ENCODE assay signal across 27 cellular contexts in genomic region chr3:2823437-2824211, GRCh38.
DNase-seq lines count a peak whose midpoint lies in the region; ATAC-seq, FAIRE-seq and TF ChIP-seq lines count a peak whose summit lies in the region.
"Had no signal": no experiment of that assay in that cellular context is flagged by ENCODE, and none has a peak within 500 bp of the region (broad histone marks: within the 10 kb centered on the region; RNA-seq: fewer than 3 reads in every experiment).

No MANE protein-coding gene starts in this region.

- H3K4me2 ChIP-seq in astrocyte (ENCODE audit: low read length) = peak overlapping the region; percentile 27
- H3K4me2 ChIP-seq in neural cell (ENCODE audit: low read length) = peak overlapping the region; percentile 31
- no peak overlapping the region for H3K4me2 ChIP-seq in osteoblast (ENCODE audit: insufficient read depth, low read length)
- H3K4me2 ChIP-seq: BLaER1 had no signal

- H3K27ac Mint-ChIP-seq in astrocyte (ENCODE audit: unreplicated experiment) = no peak overlapping the region
- H3K27ac Mint-ChIP-seq: CD14-positive monocyte; CD4-positive, alpha-beta memory T cell; CD8-positive, alpha-beta memory T cell had no signal

- H3K36me3 ChIP-seq in astrocyte (ENCODE audit: insufficient read depth, low read length) (no peaks in the 10 kb centered on the region), neural cell (ENCODE audit: insufficient read depth, low read length) (no peaks in the 10 kb centered on the region), osteoblast (ENCODE audit: insufficient read depth, low read length) (no peaks in the 10 kb centered on the region)
- H3K36me3 ChIP-seq: BE2C, BLaER1 had no signal

- DNase-seq in Daoy (ENCODE audit: low read depth) (peak; percentile 63), HT1080 (ENCODE audit: low read depth) (peak; percentile 54), astrocyte (ENCODE audit: low read depth) (no peak), osteoblast (ENCODE audit: insufficient read length, low spot score, missing footprints) (no peak), NCI-H510A treated with DMSO at 0.1 percent for 48 hours (lab: John Stamatoyannopoulos, UW) (no peak), anterior cingulate cortex (lab: John Stamatoyannopoulos, UW) (no peak)
- DNase-seq: 8988T; ACHN; BE2C; CD4-positive, alpha-beta memory T cell; CD4-positive, CD25-positive, alpha-beta regulatory T cell; CD8-positive, alpha-beta memory T cell; COR-L47; DMS 273 treated with DMSO at 0.1 percent for 48 hours; DMS153; DMS53; DMS79; DND-41; GF-D8 had no signal

- FAIRE-seq in astrocyte (lab: Jason Lieb, UNC) = no peak
- FAIRE-seq: A204.1, G401.6, GM12891, GM18507 had no signal

- no peaks in the 10 kb centered on the region for H3K9me2 ChIP-seq in neural cell (ENCODE audit: insufficient read depth, low read length)

- no peaks in the 10 kb centered on the region for H3K9me3 ChIP-seq in astrocyte (ENCODE audit: insufficient read depth, low read depth, low read length)
- H3K9me3 ChIP-seq in neural cell (ENCODE audit: low read length) = no peaks in the 10 kb centered on the region
- no peaks in the 10 kb centered on the region for H3K9me3 ChIP-seq in osteoblast (ENCODE audit: low read depth, low read length)
- H3K9me3 ChIP-seq: BE2C, BLaER1 had no signal

- H3K4me1 Mint-ChIP-seq in astrocyte (ENCODE audit: low read depth, unreplicated experiment) = no peaks in the 10 kb centered on the region
- H3K4me1 Mint-ChIP-seq: CD14-positive monocyte; CD4-positive, alpha-beta memory T cell; CD4-positive, CD25-positive, alpha-beta regulatory T cell; CD8-positive, alpha-beta memory T cell had no signal

- H3K9me3 Mint-ChIP-seq in astrocyte (ENCODE audit: unreplicated experiment) = peaks cover 2% of the 10 kb centered on the region
- H3K9me3 Mint-ChIP-seq: CD4-positive, alpha-beta memory T cell; CD8-positive, alpha-beta memory T cell had no signal

- no peaks in the 10 kb centered on the region for H4K20me1 ChIP-seq in astrocyte (ENCODE audit: insufficient read depth, low read length)
- H4K20me1 ChIP-seq in neural cell (ENCODE audit: insufficient read depth) = no peaks in the 10 kb centered on the region
- H4K20me1 ChIP-seq in osteoblast (ENCODE audit: insufficient read depth, low read length) = no peaks in the 10 kb centered on the region
- H4K20me1 ChIP-seq: BLaER1 had no signal

- no peak overlapping the region for H3K27ac ChIP-seq in astrocyte (ENCODE audit: low read depth, low read length)
- H3K27ac ChIP-seq in neural cell (ENCODE audit: low read length) = peak overlapping the region; percentile 46
- no peak overlapping the region for H3K27ac ChIP-seq in osteoblast (ENCODE audit: low read depth, low read length)
- H3K27ac ChIP-seq: BLaER1 had no signal

- no peak for TF ChIP-seq RAD21 in neural cell (conservative IDR thresholded peaks at IDR 0.05)

- H3K4me3 Mint-ChIP-seq in astrocyte (ENCODE audit: unreplicated experiment) = no peak overlapping the region
- H3K4me3 Mint-ChIP-seq: CD14-positive monocyte; CD4-positive, alpha-beta memory T cell; CD4-positive, CD25-positive, alpha-beta regulatory T cell; CD8-positive, alpha-beta memory T cell had no signal

- ATAC-seq in GM18502 (IDR thresholded peaks at IDR 0.05; ENCODE audit: poor library complexity, unreplicated experiment) = no peak

- H3K27me3 ChIP-seq in astrocyte (ENCODE audit: insufficient read depth, low read length) (no peaks in the 10 kb centered on the region), neural cell (ENCODE audit: insufficient read depth, low read depth, low read length) (no peaks in the 10 kb centered on the region), osteoblast (ENCODE audit: insufficient read depth, low read length) (no peaks in the 10 kb centered on the region)
- H3K27me3 ChIP-seq: BE2C, BLaER1 had no signal

- H2AFZ ChIP-seq in astrocyte (ENCODE audit: low read depth, low read length) (no peak overlapping the region), neural cell (ENCODE audit: low read depth, low read length) (no peak overlapping the region), osteoblast (ENCODE audit: low read length) (no peak overlapping the region)

- TF ChIP-seq CTCF in astrocyte (IDR thresholded peaks at IDR 0.05; ENCODE audit: insufficient read depth, low read depth, low read length) = no peak
- no peak for TF ChIP-seq CTCF in neural cell (IDR thresholded peaks at IDR 0.05; ENCODE audit: poor library complexity, severe bottlenecking)
- TF ChIP-seq CTCF in osteoblast (IDR thresholded peaks at IDR 0.05; ENCODE audit: extremely low read depth, low read depth, low read length) = no peak

- H3K4me3 ChIP-seq in astrocyte (ENCODE audit: insufficient read depth, low read depth, low read length) (no peak overlapping the region), neural cell (ENCODE audit: low read length) (peak overlapping the region; percentile 45), osteoblast (ENCODE audit: insufficient read depth, low read length) (no peak overlapping the region)
- H3K4me3 ChIP-seq: BLaER1 had no signal

- TF ChIP-seq EP300 in neural cell (conservative IDR thresholded peaks at IDR 0.05; ENCODE audit: poor library complexity, severe bottlenecking) = no peak

- no peaks in the 10 kb centered on the region for H3K27me3 Mint-ChIP-seq in astrocyte (ENCODE audit: low read depth, unreplicated experiment)
- H3K27me3 Mint-ChIP-seq: CD4-positive, CD25-positive, alpha-beta regulatory T cell had no signal

- H3K9ac ChIP-seq in astrocyte (ENCODE audit: low read length) = no peak overlapping the region
- H3K9ac ChIP-seq in neural cell (ENCODE audit: low read length) = no peak overlapping the region
- H3K9ac ChIP-seq: BLaER1 had no signal

- H3K4me1 ChIP-seq in astrocyte (ENCODE audit: insufficient read depth, low read length) (no peaks in the 10 kb centered on the region), osteoblast (ENCODE audit: insufficient read depth, low read length) (no peaks in the 10 kb centered on the region)
- H3K4me1 ChIP-seq: BE2C, BLaER1 had no signal

- H3F3A ChIP-seq in neural cell (ENCODE audit: insufficient read depth, low read length, poor library complexity, severe bottlenecking) = peaks cover 10% of the 10 kb centered on the region

- H3K36me3 Mint-ChIP-seq in astrocyte (ENCODE audit: low read depth, unreplicated experiment) = no peaks in the 10 kb centered on the region
- H3K36me3 Mint-ChIP-seq: CD14-positive monocyte; CD4-positive, alpha-beta memory T cell; CD4-positive, CD25-positive, alpha-beta regulatory T cell; CD8-positive, alpha-beta memory T cell had no signal

- H3K79me2 ChIP-seq in astrocyte (ENCODE audit: insufficient read depth, low read length) = no peaks in the 10 kb centered on the region
- H3K79me2 ChIP-seq in neural cell (replicated peaks; ENCODE audit: insufficient read depth, low read length) = no peaks in the 10 kb centered on the region
- no peaks in the 10 kb centered on the region for H3K79me2 ChIP-seq in osteoblast (ENCODE audit: insufficient read depth, low read length)

TF ChIP-seq in neural cell, 6 proteins besides CTCF, POLR2A, EP300 and RAD21:
- no peak for TF ChIP-seq REST (IDR thresholded peaks at IDR 0.05; ENCODE audit: borderline replicate concordance)
- no peak for TF ChIP-seq TAF1 (IDR thresholded peaks at IDR 0.05; ENCODE audit: low read depth)
- TF ChIP-seq EZH2 (IDR thresholded peaks at IDR 0.05; ENCODE audit: borderline replicate concordance, insufficient read depth, low read length, poor library complexity, severe bottlenecking) = no peak
- TF ChIP-seq SMC3 (conservative IDR thresholded peaks at IDR 0.05; ENCODE audit: poor library complexity) = no peak
- no peak for TF ChIP-seq POLR2AphosphoS5 (IDR thresholded peaks at IDR 0.05)
- TF ChIP-seq MXI1 (conservative IDR thresholded peaks at IDR 0.05; ENCODE audit: poor library complexity, severe bottlenecking) = no peak

Comparison
In these comparisons a context has a peak if more than half of its experiments do, and no peak if none do; other contexts are left out.
1. DNase-seq: peak in Daoy (single experiment) and HT1080 (single experiment); none in astrocyte (single experiment), osteoblast (single experiment), NCI-H510A treated with DMSO at 0.1 percent for 48 hours (single experiment) and anterior cingulate cortex (0 of 58).